Comparison of ENCODE assay signal across 8 cellular contexts in genomic region chrX:135422810-135423168, GRCh38. TPM values are rescaled to one million over a fixed set of nuclear protein-coding genes. Genes with fewer than 3 reads are reported as not detected.
DNase-seq lines count a peak whose midpoint lies in the region; ATAC-seq, FAIRE-seq and TF ChIP-seq lines count a peak whose summit lies in the region.
"Not testable (repeated sequence)": the region's sequence is repeated elsewhere in the genome, so short reads cannot be mapped to it uniquely, and the experiment has no call there.

No MANE protein-coding gene starts in this region.

- not testable (repeated sequence) for H3K27me3 Mint-ChIP-seq in activated CD8-positive, alpha-beta T cell treated with anti-CD3 and anti-CD28 coated beads for 36 hours; astrocyte (ENCODE audit: low read depth, unreplicated experiment); nephron (ENCODE audit: low read depth)
- peaks cover 27% of the 10 kb centered on the region for H3K27me3 Mint-ChIP-seq in stimulated activated memory B cell treated with anti-CD40 and anti-IgM and Interleukin-4, amounts not matched to agents 10 μg/mL and 1 μg/mL and 100 μg/mL, for 72 hours

- H3K27me3 ChIP-seq in BLaER1, result peaks cover 60% of the 10 kb centered on the region
- not testable (repeated sequence) for H3K27me3 ChIP-seq in HUES48 (ENCODE audit: control insufficient read depth, insufficient read depth, low read length); astrocyte (ENCODE audit: insufficient read depth, low read length); iPS-18a (ENCODE audit: control insufficient read depth, insufficient read depth, low read length)

- H3K27ac ChIP-seq in BLaER1; HUES48 (ENCODE audit: low read depth, low read length); astrocyte (ENCODE audit: low read depth, low read length); iPS-18a (ENCODE audit: low read length): not testable (repeated sequence)
- H3K27ac ChIP-seq in epithelial cell of prostate, result peak overlapping the region; percentile 9

- not testable (repeated sequence) for TF ChIP-seq CTCF in activated CD8-positive, alpha-beta T cell treated with anti-CD3 and anti-CD28 coated beads for 36 hours (IDR thresholded peaks at IDR 0.05); astrocyte (IDR thresholded peaks at IDR 0.05; ENCODE audit: insufficient read depth, low read depth, low read length); nephron (IDR thresholded peaks at IDR 0.05; ENCODE audit: unreplicated experiment in 3 of 3)

- intact Hi-C loops in activated CD8-positive, alpha-beta T cell treated with anti-CD3 and anti-CD28 coated beads for 36 hours (cut with micrococcal nuclease), result not testable (repeated sequence)

- H2AFZ ChIP-seq in astrocyte (ENCODE audit: low read depth, low read length), result not testable (repeated sequence)

- not testable (repeated sequence) for H3K27ac Mint-ChIP-seq in activated CD8-positive, alpha-beta T cell treated with anti-CD3 and anti-CD28 coated beads for 36 hours; astrocyte (ENCODE audit: unreplicated experiment); stimulated activated memory B cell treated with anti-CD40 and anti-IgM and Interleukin-4, amounts not matched to agents 10 μg/mL and 1 μg/mL and 100 μg/mL, for 72 hours
- H3K27ac Mint-ChIP-seq in nephron, result peak overlapping the region in 1 of 3 experiments; percentile 78

- H3K4me2 ChIP-seq in BLaER1, result peak overlapping the region; percentile 75
- not testable (repeated sequence) for H3K4me2 ChIP-seq in astrocyte (ENCODE audit: low read length)

- H3K9me3 ChIP-seq in BLaER1; HUES48 (ENCODE audit: control insufficient read depth, insufficient read depth, low read length); astrocyte (ENCODE audit: insufficient read depth, low read depth, low read length); iPS-18a (ENCODE audit: control insufficient read depth, low read depth, low read length): not testable (repeated sequence)

- not testable (repeated sequence) for H3K4me1 Mint-ChIP-seq in activated CD8-positive, alpha-beta T cell treated with anti-CD3 and anti-CD28 coated beads for 36 hours (ENCODE audit: low read depth); astrocyte (ENCODE audit: low read depth, unreplicated experiment); nephron; stimulated activated memory B cell treated with anti-CD40 and anti-IgM and Interleukin-4, amounts not matched to agents 10 μg/mL and 1 μg/mL and 100 μg/mL, for 72 hours

- FAIRE-seq in astrocyte (lab: Jason Lieb, UNC), result not testable (repeated sequence)

- H3K36me3 Mint-ChIP-seq in activated CD8-positive, alpha-beta T cell treated with anti-CD3 and anti-CD28 coated beads for 36 hours (ENCODE audit: low read depth); astrocyte (ENCODE audit: low read depth, unreplicated experiment); nephron (ENCODE audit: low read depth); stimulated activated memory B cell treated with anti-CD40 and anti-IgM and Interleukin-4, amounts not matched to agents 10 μg/mL and 1 μg/mL and 100 μg/mL, for 72 hours: not testable (repeated sequence)

- H3K4me3 ChIP-seq in BLaER1 (peak overlapping the region; percentile 68), HUES48 (ENCODE audit: low read depth, low read length) (peak overlapping the region; percentile 65), iPS-18a (ENCODE audit: low read length) (peak overlapping the region; percentile 33)
- H3K4me3 ChIP-seq in astrocyte (ENCODE audit: insufficient read depth, low read depth, low read length), result not testable (repeated sequence)

- not testable (repeated sequence) for H3K9ac ChIP-seq in BLaER1; HUES48 (ENCODE audit: low read depth, low read length); astrocyte (ENCODE audit: low read length); iPS-18a (ENCODE audit: low read length)

- POLR2A ChIA-PET in activated CD8-positive, alpha-beta T cell treated with anti-CD3 and anti-CD28 coated beads for 36 hours (lab: Charles Lee), result not testable (repeated sequence)

- peaks cover 38% of the 10 kb centered on the region for H3K4me1 ChIP-seq in BLaER1
- H3K4me1 ChIP-seq in HUES48 (ENCODE audit: control insufficient read depth, insufficient read depth, low read length); astrocyte (ENCODE audit: insufficient read depth, low read length); iPS-18a (ENCODE audit: control insufficient read depth, low read depth, low read length): not testable (repeated sequence)

- ATAC-seq in activated CD8-positive, alpha-beta T cell treated with anti-CD3 and anti-CD28 coated beads for 36 hours; stimulated activated memory B cell treated with anti-CD40 and anti-IgM and Interleukin-4, amounts not matched to agents 10 μg/mL and 1 μg/mL and 100 μg/mL, for 72 hours: not testable (repeated sequence)

- not testable (repeated sequence) for H3K36me3 ChIP-seq in BLaER1; HUES48 (ENCODE audit: control insufficient read depth, insufficient read depth, low read length); astrocyte (ENCODE audit: insufficient read depth, low read length); iPS-18a (ENCODE audit: control insufficient read depth, low read depth, low read length)

- not testable (repeated sequence) for H3K9me3 Mint-ChIP-seq in activated CD8-positive, alpha-beta T cell treated with anti-CD3 and anti-CD28 coated beads for 36 hours; astrocyte (ENCODE audit: unreplicated experiment); stimulated activated memory B cell treated with anti-CD40 and anti-IgM and Interleukin-4, amounts not matched to agents 10 μg/mL and 1 μg/mL and 100 μg/mL, for 72 hours
- H3K9me3 Mint-ChIP-seq in nephron, result peaks cover 17% of the 10 kb centered on the region

- H3K4me3 Mint-ChIP-seq in activated CD8-positive, alpha-beta T cell treated with anti-CD3 and anti-CD28 coated beads for 36 hours, result peak overlapping the region; percentile 15
- H3K4me3 Mint-ChIP-seq in astrocyte (ENCODE audit: unreplicated experiment) (peak overlapping the region; percentile 50), nephron (peak overlapping the region; percentile 84 to 85 (median 85))
- H3K4me3 Mint-ChIP-seq in stimulated activated memory B cell treated with anti-CD40 and anti-IgM and Interleukin-4, amounts not matched to agents 10 μg/mL and 1 μg/mL and 100 μg/mL, for 72 hours, result peak overlapping the region; percentile 38

- not testable (repeated sequence) for H3K79me2 ChIP-seq in astrocyte (ENCODE audit: insufficient read depth, low read length)

- DNase-seq in activated CD8-positive, alpha-beta T cell treated with anti-CD3 and anti-CD28 coated beads for 36 hours; astrocyte (ENCODE audit: low read depth); epithelial cell of prostate (ENCODE audit: low read depth, low spot score): not testable (repeated sequence)

- CTCF ChIA-PET in activated CD8-positive, alpha-beta T cell treated with anti-CD3 and anti-CD28 coated beads for 36 hours (lab: Charles Lee), result not testable (repeated sequence)

- H4K20me1 ChIP-seq in BLaER1; astrocyte (ENCODE audit: insufficient read depth, low read length): not testable (repeated sequence)

RNA-seq across cellular contexts. Expression of gene SMIM10L2A, which starts 1.0 kb away (rescaled TPM):
- total RNA-seq in activated CD8-positive, alpha-beta T cell treated with anti-CD3 and anti-CD28 coated beads for 36 hours, result under 1 TPM; 0.22 to 0.23 TPM
- 0.18 and 0.48 TPM in 2 replicates for total RNA-seq in astrocyte

Comparison
In these comparisons a context has a peak if more than half of its experiments do, and no peak if none do; other contexts are left out.
1. H3K4me3 Mint-ChIP-seq: peak in every context shown above with its lines; median percentile 85 in nephron; 50 in astrocyte; 38 in stimulated activated memory B cell treated with anti-CD40 and anti-IgM and Interleukin-4, amounts not matched to agents 10 μg/mL and 1 μg/mL and 100 μg/mL, for 72 hours; 15 in activated CD8-positive, alpha-beta T cell treated with anti-CD3 and anti-CD28 coated beads for 36 hours.